In genomic region chr4:15659768-15660394, GRCh38 we compare ENCODE assay signal across 11 cellular contexts. TPM values are rescaled to one million over a fixed set of nuclear protein-coding genes. Genes with fewer than 3 reads are reported as not detected.
A peak's percentile ranks its signal among the peaks of the same experiment; 100 is the strongest.
DNase-seq lines count a peak whose midpoint lies in the region; ATAC-seq and TF ChIP-seq lines count a peak whose summit lies in the region.
"Had no signal": no experiment of that assay in that cellular context is flagged by ENCODE, and none has a peak within 500 bp of the region (broad histone marks: within the 10 kb centered on the region; RNA-seq: fewer than 3 reads in every experiment).

No MANE protein-coding gene starts in this region.

- no peak for TF ChIP-seq POLR2A in thyroid gland (IDR thresholded peaks at IDR 0.05)

- H3K27ac ChIP-seq in thyroid gland, result no peak overlapping the region
- H3K27ac ChIP-seq: colonic mucosa, psoas muscle had no signal

- H3K9me3 Mint-ChIP-seq in activated T-cell treated with anti-CD3 and anti-CD28 coated beads, Interleukin-2, amount 50 U/mL, for 24 hours, result no peaks in the 10 kb centered on the region
- no peaks in the 10 kb centered on the region for H3K9me3 Mint-ChIP-seq in stimulated activated naive CD8-positive, alpha-beta T cell treated with anti-CD3 and anti-CD28 coated beads, Interleukin-15, Interleukin-2, amounts not matched to agents 100 ng/mL and 50 ng/mL, for 24 hours

- no peak for TF ChIP-seq CTCF in fibroblast of mammary gland (conservative IDR thresholded peaks at IDR 0.05; ENCODE audit: control insufficient read depth, insufficient read depth, low read depth, low read length)
- TF ChIP-seq CTCF in thyroid gland (IDR thresholded peaks at IDR 0.05), result no peak

- peak overlapping the region; percentile 20 for H3K4me3 Mint-ChIP-seq in activated T-cell treated with anti-CD3 and anti-CD28 coated beads, Interleukin-2, amount 50 U/mL, for 24 hours
- peak overlapping the region; percentile 15 for H3K4me3 Mint-ChIP-seq in stimulated activated naive CD8-positive, alpha-beta T cell treated with anti-CD3 and anti-CD28 coated beads, Interleukin-15, Interleukin-2, amounts not matched to agents 100 ng/mL and 50 ng/mL, for 24 hours

- no peak for ATAC-seq in GM19023 (IDR thresholded peaks at IDR 0.05; ENCODE audit: unreplicated experiment)
- ATAC-seq: psoas muscle had no signal

- no peaks in the 10 kb centered on the region for H3K27me3 ChIP-seq in thyroid gland
- H3K27me3 ChIP-seq: colonic mucosa had no signal

- no peaks in the 10 kb centered on the region for H3K36me3 ChIP-seq in thyroid gland
- H3K36me3 ChIP-seq: colonic mucosa had no signal

- H3K27ac Mint-ChIP-seq in activated T-cell treated with anti-CD3 and anti-CD28 coated beads, Interleukin-2, amount 50 U/mL, for 24 hours, result peak overlapping the region; percentile 77
- H3K27ac Mint-ChIP-seq in stimulated activated naive CD8-positive, alpha-beta T cell treated with anti-CD3 and anti-CD28 coated beads, Interleukin-15, Interleukin-2, amounts not matched to agents 100 ng/mL and 50 ng/mL, for 24 hours, result peak overlapping the region; percentile 83

- no peaks in the 10 kb centered on the region for H3K27me3 Mint-ChIP-seq in activated T-cell treated with anti-CD3 and anti-CD28 coated beads, Interleukin-2, amount 50 U/mL, for 24 hours
- H3K27me3 Mint-ChIP-seq in stimulated activated naive CD8-positive, alpha-beta T cell treated with anti-CD3 and anti-CD28 coated beads, Interleukin-15, Interleukin-2, amounts not matched to agents 100 ng/mL and 50 ng/mL, for 24 hours, result no peaks in the 10 kb centered on the region

- no peak for DNase-seq in activated T-cell treated with anti-CD3 and anti-CD28 coated beads, Interleukin-2, amount 50 U/mL, for 24 hours
- no peak for DNase-seq in activated T-cell treated with anti-CD3 and anti-CD28 coated beads, Interleukin-2, amount 50 U/mL, for 48 hours
- DNase-seq in SKM-1 (lab: John Stamatoyannopoulos, UW; ENCODE audit: unreplicated experiment), result peak; percentile 93
- peak; percentile 69 for DNase-seq in fibroblast of mammary gland (ENCODE audit: low read depth)
- DNase-seq in NCI-H1436 treated with DMSO at 0.1 percent for 48 hours (lab: John Stamatoyannopoulos, UW), result no peak
- DNase-seq in thyroid gland, result no peak
- DNase-seq: colonic mucosa, NCI-H146, psoas muscle had no signal

- H3K9me3 ChIP-seq in thyroid gland, result no peaks in the 10 kb centered on the region
- H3K9me3 ChIP-seq: colonic mucosa, psoas muscle had no signal

- H3K36me3 Mint-ChIP-seq in activated T-cell treated with anti-CD3 and anti-CD28 coated beads, Interleukin-2, amount 50 U/mL, for 24 hours (ENCODE audit: low read depth), result peaks cover 1% of the 10 kb centered on the region
- no peaks in the 10 kb centered on the region for H3K36me3 Mint-ChIP-seq in stimulated activated naive CD8-positive, alpha-beta T cell treated with anti-CD3 and anti-CD28 coated beads, Interleukin-15, Interleukin-2, amounts not matched to agents 100 ng/mL and 50 ng/mL, for 24 hours (ENCODE audit: low read depth)

- H3K4me1 Mint-ChIP-seq in activated T-cell treated with anti-CD3 and anti-CD28 coated beads, Interleukin-2, amount 50 U/mL, for 24 hours (ENCODE audit: low read depth), result peaks cover 47% of the 10 kb centered on the region
- H3K4me1 Mint-ChIP-seq in stimulated activated naive CD8-positive, alpha-beta T cell treated with anti-CD3 and anti-CD28 coated beads, Interleukin-15, Interleukin-2, amounts not matched to agents 100 ng/mL and 50 ng/mL, for 24 hours (ENCODE audit: low read depth), result peaks cover 61% of the 10 kb centered on the region

- WGBS in thyroid gland, 2 donors, result 80 to 83% methylated on average over 4 of the region's 4 CpGs

- intact Hi-C loops in thyroid gland (cut with DNase I), result no loop called here

- H3K4me3 ChIP-seq in fibroblast of mammary gland (ENCODE audit: control insufficient read depth, low read depth, low read length), result no peak overlapping the region
- H3K4me3 ChIP-seq in thyroid gland (replicated peaks in 1 of 3), result no peak overlapping the region
- H3K4me3 ChIP-seq: colonic mucosa, psoas muscle had no signal

- peaks cover 0 to 9% of the 10 kb centered on the region in 2 donors for H3K4me1 ChIP-seq in thyroid gland
- H3K4me1 ChIP-seq: psoas muscle had no signal

RNA-seq across cellular contexts. Expression of gene FBXL5, which starts 4.7 kb away (rescaled TPM):
- 100 to 1,000 TPM; 154 to 246 (median 212) TPM for total RNA-seq in thyroid gland

RNA-seq across cellular contexts. Expression of gene FAM200B, which starts 21.7 kb away (rescaled TPM):
- total RNA-seq in thyroid gland, result 10 to 100 TPM; 62.4 to 85.6 (median 73.2) TPM

RNA-seq across cellular contexts. Expression of gene BST1, which starts 43.0 kb away (rescaled TPM):
- 1 to 10 TPM; 2.0 to 7.5 (median 5.5) TPM for total RNA-seq in thyroid gland

Comparison
In these comparisons a context has a peak if more than half of its experiments do, and no peak if none do; other contexts are left out.
1. DNase-seq: peak in SKM-1 (single experiment) and fibroblast of mammary gland (single experiment); none in activated T-cell treated with anti-CD3 and anti-CD28 coated beads, Interleukin-2, amount 50 U/mL, for 24 hours (single experiment), activated T-cell treated with anti-CD3 and anti-CD28 coated beads, Interleukin-2, amount 50 U/mL, for 48 hours (0 of 2), NCI-H1436 treated with DMSO at 0.1 percent for 48 hours (single experiment) and thyroid gland (0 of 2).